1 cellular context compared by ENCODE assay signal in genomic region chr9:110370316-110370715, GRCh38.
TF ChIP-seq lines count a peak whose summit lies in the region.

No MANE protein-coding gene starts in this region.

TF ChIP-seq in HEK293, 187 proteins besides CTCF, POLR2A, EP300 and RAD21 (continued from another document and continues in another):
- TF ChIP-seq ZNF302 (tag by site-specific recombination; IDR thresholded peaks at IDR 0.05; ENCODE audit: low read depth) (no peak), ZNF596 (tag by site-specific recombination; IDR thresholded peaks at IDR 0.05) (no peak), ZNF549 (tag by site-specific recombination; IDR thresholded peaks at IDR 0.05) (no peak), ZNF560 (tag by site-specific recombination; IDR thresholded peaks at IDR 0.05; ENCODE audit: borderline replicate concordance) (no peak), ZFP3 (tag by site-specific recombination; IDR thresholded peaks at IDR 0.05; ENCODE audit: low read depth) (no peak), ZNF629 (tag by site-specific recombination; IDR thresholded peaks at IDR 0.05) (peak; percentile 89), ZNF274 (IDR thresholded peaks at IDR 0.05; ENCODE audit: low read length) (no peak), ZNF274 (tag by site-specific recombination; IDR thresholded peaks at IDR 0.05; ENCODE audit: borderline replicate concordance) (no peak), ZNF600 (tag by site-specific recombination; IDR thresholded peaks at IDR 0.05) (no peak), ZNF624 (tag by site-specific recombination; IDR thresholded peaks at IDR 0.05) (no peak), AEBP2 (tag by site-specific recombination; IDR thresholded peaks at IDR 0.05; ENCODE audit: borderline replicate concordance) (no peak), RBAK (tag by site-specific recombination; IDR thresholded peaks at IDR 0.05) (no peak), ZNF146 (tag by site-specific recombination; IDR thresholded peaks at IDR 0.05) (peak; percentile 42; the same call in 1 of the 2 replicates), ZNF510 (tag by site-specific recombination; IDR thresholded peaks at IDR 0.05; ENCODE audit: insufficient replicate concordance) (no peak), SCRT2 (tag by site-specific recombination; IDR thresholded peaks at IDR 0.05) (no peak), ZNF692 (tag by site-specific recombination; IDR thresholded peaks at IDR 0.05) (no peak), MEIS1 (CRISPR knock-in tag; IDR thresholded peaks at IDR 0.05; ENCODE audit: borderline replicate concordance) (peak; percentile 86; the same call in 1 of the 2 replicates), ZBTB20 (tag by site-specific recombination; IDR thresholded peaks at IDR 0.05) (no peak), ZNF341 (tag by site-specific recombination; IDR thresholded peaks at IDR 0.05; ENCODE audit: low read depth) (no peak), OSR2 (tag by site-specific recombination; IDR thresholded peaks at IDR 0.05) (peak; percentile 77), ZFP69B (tag by site-specific recombination; IDR thresholded peaks at IDR 0.05) (peak; percentile 64; the same call in 1 of the 2 replicates), ZXDB (tag by site-specific recombination; IDR thresholded peaks at IDR 0.05) (peak; percentile 79), ZNF639 (tag by site-specific recombination; IDR thresholded peaks at IDR 0.05) (peak; percentile 83), ZNF148 (tag by site-specific recombination; IDR thresholded peaks at IDR 0.05; ENCODE audit: borderline replicate concordance) (peak; percentile 59; the same call in 1 of the 2 replicates), ZNF175 (tag by site-specific recombination; IDR thresholded peaks at IDR 0.05) (no peak), ZNF426 (tag by site-specific recombination; IDR thresholded peaks at IDR 0.05) (no peak; the same call in 1 of the 2 replicates), ZNF843 (tag by site-specific recombination; IDR thresholded peaks at IDR 0.05) (peak; percentile 96), ZNF394 (tag by site-specific recombination; IDR thresholded peaks at IDR 0.05; ENCODE audit: borderline replicate concordance) (peak; percentile 72), ZBTB6 (tag by site-specific recombination; IDR thresholded peaks at IDR 0.05) (no peak), ZNF24 (tag by site-specific recombination; IDR thresholded peaks at IDR 0.05) (no peak), ZNF664 (tag by site-specific recombination; IDR thresholded peaks at IDR 0.05) (peak; percentile 29; the same call in 1 of the 2 replicates), ZNF48 (tag by site-specific recombination; IDR thresholded peaks at IDR 0.05) (no peak), ZBTB48 (tag by site-specific recombination; IDR thresholded peaks at IDR 0.05) (no peak), ZNF707 (tag by site-specific recombination; IDR thresholded peaks at IDR 0.05) (no peak), ZNF140 (tag by site-specific recombination; IDR thresholded peaks at IDR 0.05) (no peak), ZNF514 (tag by site-specific recombination; IDR thresholded peaks at IDR 0.05) (no peak), ZNF23 (tag by site-specific recombination; IDR thresholded peaks at IDR 0.05; ENCODE audit: borderline replicate concordance) (no peak), ZNF701 (tag by site-specific recombination; IDR thresholded peaks at IDR 0.05) (no peak), ZNF37A (tag by site-specific recombination; IDR thresholded peaks at IDR 0.05) (no peak), ZNF544 (tag by site-specific recombination; IDR thresholded peaks at IDR 0.05) (no peak), ZNF621 (tag by site-specific recombination; IDR thresholded peaks at IDR 0.05) (no peak), HOXD13 (CRISPR knock-in tag; IDR thresholded peaks at IDR 0.05; ENCODE audit: borderline replicate concordance) (no peak), ZEB2 (tag by site-specific recombination; IDR thresholded peaks at IDR 0.05) (peak; percentile 98), ZNF362 (tag by site-specific recombination; IDR thresholded peaks at IDR 0.05) (no peak), ZNF184 (tag by site-specific recombination; IDR thresholded peaks at IDR 0.05) (peak; percentile 59; the same call in 1 of the 2 replicates), ZNF792 (tag by site-specific recombination; IDR thresholded peaks at IDR 0.05) (no peak), ZNF548 (tag by site-specific recombination; IDR thresholded peaks at IDR 0.05) (no peak), ZNF211 (tag by site-specific recombination; IDR thresholded peaks at IDR 0.05; ENCODE audit: low read depth) (no peak)
- TF ChIP-seq, protein P1, sequence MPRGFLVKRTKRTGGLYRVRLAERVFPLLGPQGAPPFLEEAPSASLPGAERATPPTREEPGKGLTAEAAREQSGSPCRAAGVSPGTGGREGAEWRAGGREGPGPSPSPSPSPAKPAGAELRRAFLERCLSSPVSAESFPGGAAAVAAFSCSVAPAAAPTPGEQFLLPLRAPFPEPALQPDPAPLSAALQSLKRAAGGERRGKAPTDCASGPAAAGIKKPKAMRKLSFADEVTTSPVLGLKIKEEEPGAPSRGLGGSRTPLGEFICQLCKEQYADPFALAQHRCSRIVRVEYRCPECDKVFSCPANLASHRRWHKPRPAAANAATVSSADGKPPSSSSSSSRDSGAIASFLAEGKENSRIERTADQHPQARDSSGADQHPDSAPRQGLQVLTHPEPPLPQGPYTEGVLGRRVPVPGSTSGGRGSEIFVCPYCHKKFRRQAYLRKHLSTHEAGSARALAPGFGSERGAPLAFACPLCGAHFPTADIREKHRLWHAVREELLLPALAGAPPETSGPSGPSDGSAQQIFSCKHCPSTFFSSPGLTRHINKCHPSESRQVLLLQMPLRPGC (tag by site-specific recombination; IDR thresholded peaks at IDR 0.05) = peak; percentile 89
- TF ChIP-seq, protein P2, sequence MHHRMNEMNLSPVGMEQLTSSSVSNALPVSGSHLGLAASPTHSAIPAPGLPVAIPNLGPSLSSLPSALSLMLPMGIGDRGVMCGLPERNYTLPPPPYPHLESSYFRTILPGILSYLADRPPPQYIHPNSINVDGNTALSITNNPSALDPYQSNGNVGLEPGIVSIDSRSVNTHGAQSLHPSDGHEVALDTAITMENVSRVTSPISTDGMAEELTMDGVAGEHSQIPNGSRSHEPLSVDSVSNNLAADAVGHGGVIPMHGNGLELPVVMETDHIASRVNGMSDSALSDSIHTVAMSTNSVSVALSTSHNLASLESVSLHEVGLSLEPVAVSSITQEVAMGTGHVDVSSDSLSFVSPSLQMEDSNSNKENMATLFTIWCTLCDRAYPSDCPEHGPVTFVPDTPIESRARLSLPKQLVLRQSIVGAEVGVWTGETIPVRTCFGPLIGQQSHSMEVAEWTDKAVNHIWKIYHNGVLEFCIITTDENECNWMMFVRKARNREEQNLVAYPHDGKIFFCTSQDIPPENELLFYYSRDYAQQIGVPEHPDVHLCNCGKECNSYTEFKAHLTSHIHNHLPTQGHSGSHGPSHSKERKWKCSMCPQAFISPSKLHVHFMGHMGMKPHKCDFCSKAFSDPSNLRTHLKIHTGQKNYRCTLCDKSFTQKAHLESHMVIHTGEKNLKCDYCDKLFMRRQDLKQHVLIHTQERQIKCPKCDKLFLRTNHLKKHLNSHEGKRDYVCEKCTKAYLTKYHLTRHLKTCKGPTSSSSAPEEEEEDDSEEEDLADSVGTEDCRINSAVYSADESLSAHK (tag by site-specific recombination; IDR thresholded peaks at IDR 0.05) = peak; percentile 73
- TF ChIP-seq, protein P3, sequence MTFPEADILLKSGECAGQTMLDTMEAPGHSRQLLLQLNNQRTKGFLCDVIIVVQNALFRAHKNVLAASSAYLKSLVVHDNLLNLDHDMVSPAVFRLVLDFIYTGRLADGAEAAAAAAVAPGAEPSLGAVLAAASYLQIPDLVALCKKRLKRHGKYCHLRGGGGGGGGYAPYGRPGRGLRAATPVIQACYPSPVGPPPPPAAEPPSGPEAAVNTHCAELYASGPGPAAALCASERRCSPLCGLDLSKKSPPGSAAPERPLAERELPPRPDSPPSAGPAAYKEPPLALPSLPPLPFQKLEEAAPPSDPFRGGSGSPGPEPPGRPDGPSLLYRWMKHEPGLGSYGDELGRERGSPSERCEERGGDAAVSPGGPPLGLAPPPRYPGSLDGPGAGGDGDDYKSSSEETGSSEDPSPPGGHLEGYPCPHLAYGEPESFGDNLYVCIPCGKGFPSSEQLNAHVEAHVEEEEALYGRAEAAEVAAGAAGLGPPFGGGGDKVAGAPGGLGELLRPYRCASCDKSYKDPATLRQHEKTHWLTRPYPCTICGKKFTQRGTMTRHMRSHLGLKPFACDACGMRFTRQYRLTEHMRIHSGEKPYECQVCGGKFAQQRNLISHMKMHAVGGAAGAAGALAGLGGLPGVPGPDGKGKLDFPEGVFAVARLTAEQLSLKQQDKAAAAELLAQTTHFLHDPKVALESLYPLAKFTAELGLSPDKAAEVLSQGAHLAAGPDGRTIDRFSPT (tag by site-specific recombination; IDR thresholded peaks at IDR 0.05) = peak; percentile 95
- TF ChIP-seq, protein P4, sequence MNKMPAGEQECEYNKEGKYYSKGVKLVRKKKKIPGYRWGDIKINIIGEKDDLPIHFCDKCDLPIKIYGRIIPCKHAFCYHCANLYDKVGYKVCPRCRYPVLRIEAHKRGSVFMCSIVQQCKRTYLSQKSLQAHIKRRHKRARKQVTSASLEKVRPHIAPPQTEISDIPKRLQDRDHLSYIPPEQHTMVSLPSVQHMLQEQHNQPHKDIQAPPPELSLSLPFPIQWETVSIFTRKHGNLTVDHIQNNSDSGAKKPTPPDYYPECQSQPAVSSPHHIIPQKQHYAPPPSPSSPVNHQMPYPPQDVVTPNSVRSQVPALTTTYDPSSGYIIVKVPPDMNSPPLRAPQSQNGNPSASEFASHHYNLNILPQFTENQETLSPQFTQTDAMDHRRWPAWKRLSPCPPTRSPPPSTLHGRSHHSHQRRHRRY (tag by site-specific recombination; IDR thresholded peaks at IDR 0.05) = no peak
